Comparison of ENCODE assay signal across 27 cellular contexts in the genomic region with DNA sequence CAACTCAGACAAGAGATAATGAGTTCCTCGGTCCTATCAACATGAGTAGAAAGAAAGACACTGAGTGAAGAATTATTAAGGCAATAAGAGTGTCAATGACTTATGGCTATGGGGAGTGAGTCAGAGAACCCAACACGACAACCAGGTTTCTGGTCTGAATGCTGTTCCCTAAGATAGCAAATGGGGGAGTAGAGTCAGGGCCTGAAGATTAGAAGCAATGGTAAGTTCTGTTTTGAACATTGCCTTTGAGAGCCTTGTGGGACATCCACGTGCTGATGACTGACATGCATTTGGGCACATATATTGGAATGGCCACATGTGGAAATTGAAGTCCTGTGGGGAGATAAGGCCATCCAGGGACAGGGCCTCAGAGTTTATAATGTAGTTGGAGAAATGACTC.
"Had no signal": no experiment of that assay in that cellular context is flagged by ENCODE, and none has a peak within 500 bp of the region (broad histone marks: within the 10 kb centered on the region; RNA-seq: fewer than 3 reads in every experiment).

No MANE protein-coding gene starts in this region.

- H3K27ac Mint-ChIP-seq: dendritic cell treated with granulocyte-macrophage colony-stimulating factor and Interleukin-4, amounts not matched to agents 40 ng/mL and 50 ng/mL, for 4 days; effector memory CD8-positive, alpha-beta T cell; endodermal cell; naive thymus-derived CD4-positive, alpha-beta T cell had no signal

- H3K4me3 Mint-ChIP-seq: dendritic cell treated with granulocyte-macrophage colony-stimulating factor and Interleukin-4, amounts not matched to agents 40 ng/mL and 50 ng/mL, for 4 days; effector memory CD8-positive, alpha-beta T cell; endodermal cell; naive thymus-derived CD4-positive, alpha-beta T cell had no signal

- H3K9me3 ChIP-seq: colonic mucosa, esophagus squamous epithelium, gastrocnemius medialis, lower lobe of right lung had no signal

- FAIRE-seq: endometrium, islet of Langerhans, keratinocyte had no signal

- H3K27me3 Mint-ChIP-seq: dendritic cell treated with granulocyte-macrophage colony-stimulating factor and Interleukin-4, amounts not matched to agents 40 ng/mL and 50 ng/mL, for 4 days; effector memory CD8-positive, alpha-beta T cell had no signal

- H3K36me3 ChIP-seq: colonic mucosa, esophagus squamous epithelium, gastrocnemius medialis, heart right ventricle, left lung, lower lobe of right lung had no signal

- H3K36me3 Mint-ChIP-seq: naive thymus-derived CD4-positive, alpha-beta T cell had no signal

- DNase-seq: colonic mucosa; cortex of kidney; effector CD8-positive, alpha-beta T cell; effector memory CD8-positive, alpha-beta T cell; endodermal cell; erythroblast; esophagus squamous epithelium; foreskin fibroblast; foreskin melanocyte; gastrocnemius medialis; glutamatergic neuron; head of caudate nucleus; heart right ventricle; hippocampal formation; left cardiac atrium; left lung; left ventricle myocardium superior; lower lobe of right lung; mesendoderm; midbrain; naive thymus-derived CD4-positive, alpha-beta T cell had no signal

- H3K27me3 ChIP-seq: colonic mucosa, esophagus squamous epithelium, gastrocnemius medialis, heart right ventricle, left lung had no signal

- H3K27ac ChIP-seq: colonic mucosa, epithelial cell of prostate, esophagus squamous epithelium, gastrocnemius medialis, heart right ventricle, left lung, lower lobe of right lung had no signal

- H3K9me3 Mint-ChIP-seq: dendritic cell treated with granulocyte-macrophage colony-stimulating factor and Interleukin-4, amounts not matched to agents 40 ng/mL and 50 ng/mL, for 4 days had no signal

- H3K4me1 Mint-ChIP-seq: endodermal cell; naive thymus-derived CD4-positive, alpha-beta T cell had no signal

- H3K4me3 ChIP-seq: colonic mucosa, esophagus squamous epithelium, gastrocnemius medialis, heart right ventricle, left lung, lower lobe of right lung had no signal

- H3K4me1 ChIP-seq: colonic mucosa, gastrocnemius medialis, heart right ventricle, left lung, lower lobe of right lung had no signal

- ATAC-seq: effector memory CD8-positive, alpha-beta T cell; esophagus mucosa; gastrocnemius medialis; heart right ventricle; left cardiac atrium; left lung; left ventricle myocardium superior; lower lobe of right lung; naive thymus-derived CD4-positive, alpha-beta T cell had no signal
